19 cellular contexts compared by ENCODE assay signal in the genomic region with DNA sequence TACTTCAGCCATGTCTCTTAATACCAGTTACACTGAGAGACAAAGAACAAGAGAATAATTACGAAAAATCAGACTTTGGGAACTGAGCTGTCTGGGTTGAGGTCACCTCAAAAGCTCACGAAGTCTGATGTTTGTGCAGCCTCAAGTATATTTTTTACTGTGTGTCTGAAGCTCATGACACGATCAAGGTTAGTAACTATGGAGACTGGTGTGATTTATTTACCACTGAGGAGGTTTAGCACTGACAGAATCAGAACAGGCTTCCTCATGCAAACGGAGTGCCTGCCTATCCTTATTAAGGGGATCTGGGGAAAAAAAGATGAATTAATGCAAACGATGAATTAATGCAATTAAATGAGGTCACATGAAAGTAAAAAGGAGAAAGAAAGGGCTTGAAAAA.
DNase-seq lines count a peak whose midpoint lies in the region; ATAC-seq, FAIRE-seq and TF ChIP-seq lines count a peak whose summit lies in the region.
"Had no signal": no experiment of that assay in that cellular context is flagged by ENCODE, and none has a peak within 500 bp of the region (broad histone marks: within the 10 kb centered on the region; RNA-seq: fewer than 3 reads in every experiment).

No MANE protein-coding gene starts in this region.

- no peaks in the 10 kb centered on the region for H3K36me3 ChIP-seq in pancreas
- H3K36me3 ChIP-seq: SJCRH30 had no signal

- ATAC-seq in pancreas, result peak in 3 of 4 donors; percentile 72 to 80 (median 73)
- ATAC-seq: PC-3 had no signal

- intact Hi-C loops in pancreas (cut with DNase I), result no loop called here

- TF ChIP-seq CTCF in pancreas (IDR thresholded peaks at IDR 0.05), result no peak

- DNase-seq in HT-29 (ENCODE audit: low spot score), result peak; percentile 45
- peak; percentile 67 for DNase-seq in amniotic epithelial cell (ENCODE audit: low read depth)
- DNase-seq in iris pigment epithelial cell (ENCODE audit: low read depth), result peak; percentile 49
- no peak for DNase-seq in pancreas
- no peak for DNase-seq in kidney glomerular epithelial cell (lab: John Stamatoyannopoulos, UW)
- DNase-seq in H54 (ENCODE audit: insufficient read length, low spot score), result no peak
- DNase-seq in amniotic stem cell (lab: John Stamatoyannopoulos, UW), result no peak
- DNase-seq: ACHN, AML-193, DMS 273 treated with DMSO at 0.1 percent for 48 hours, EL, GOT3, Karpas-422, NCI-H1105 treated with DMSO at 0.1 percent for 48 hours, NCI-H1694 treated with DMSO at 0.1 percent for 48 hours, NCI-H226, NCI-H526 treated with DMSO at 0.1 percent for 48 hours, PC-3, SJCRH30 had no signal

- peak overlapping the region in 1 of 4 donors; percentile 2 for H3K27ac ChIP-seq in pancreas
- H3K27ac ChIP-seq: SJCRH30 had no signal

- H3K27me3 ChIP-seq in pancreas, result no peaks in the 10 kb centered on the region
- H3K27me3 ChIP-seq: SJCRH30 had no signal

- H3K4me3 ChIP-seq in pancreas, result no peak overlapping the region
- H3K4me3 ChIP-seq: SJCRH30 had no signal

- H3K9me3 ChIP-seq in pancreas, result no peaks in the 10 kb centered on the region
- H3K9me3 ChIP-seq: SJCRH30 had no signal

- WGBS in pancreas, 2 donors, result 44 to 55% methylated on average over 5 of the region's 5 CpGs

- no peak for TF ChIP-seq POLR2A in H54 (IDR thresholded peaks at IDR 0.05; ENCODE audit: low read depth, low read length)

- FAIRE-seq in pancreas (lab: Jason Lieb, UNC) (no peak), H54 (lab: Jason Lieb, UNC) (no peak)

- H3K4me1 ChIP-seq in pancreas, result no peaks in the 10 kb centered on the region

Comparison
In these comparisons a context has a peak if more than half of its experiments do, and no peak if none do; other contexts are left out.
1. DNase-seq: peak in HT-29 (single experiment), amniotic epithelial cell (single experiment) and iris pigment epithelial cell (single experiment); none in pancreas (0 of 6), kidney glomerular epithelial cell (single experiment), H54 (single experiment) and amniotic stem cell (single experiment).